ENCODE assay signal across 19 cellular contexts in genomic region chr17:64008830-64009229, GRCh38. TPM values are rescaled to one million over a fixed set of nuclear protein-coding genes. Genes with fewer than 3 reads are reported as not detected.
DNase-seq lines count a peak whose midpoint lies in the region; ATAC-seq, FAIRE-seq and TF ChIP-seq lines count a peak whose summit lies in the region.
"Had no signal": no experiment of that assay in that cellular context is flagged by ENCODE, and none has a peak within 500 bp of the region (broad histone marks: within the 10 kb centered on the region; RNA-seq: fewer than 3 reads in every experiment).

No MANE protein-coding gene starts in this region.

- no peak for TF ChIP-seq CTCF in CD8-positive, alpha-beta T cell (IDR thresholded peaks at IDR 0.05)
- TF ChIP-seq CTCF in psoas muscle (IDR thresholded peaks at IDR 0.05), result no peak

- intact Hi-C loops in CD8-positive, alpha-beta T cell (cut with DNase I, micrococcal nuclease), result no loop called here
- intact Hi-C loops in psoas muscle (cut with DNase I), result no loop called here

- no peaks in the 10 kb centered on the region for H3K9me3 ChIP-seq in CD8-positive, alpha-beta T cell (ENCODE audit: low read length)
- no peaks in the 10 kb centered on the region for H3K9me3 ChIP-seq in psoas muscle
- H3K9me3 ChIP-seq: mucosa of descending colon, tibial artery had no signal

- H3K4me1 Mint-ChIP-seq in CD8-positive, alpha-beta T cell (ENCODE audit: low read depth), result peaks cover 71% of the 10 kb centered on the region

- H3K9me3 Mint-ChIP-seq in CD8-positive, alpha-beta T cell, result no peaks in the 10 kb centered on the region

- POLR2A ChIA-PET in CD8-positive, alpha-beta T cell (lab: Charles Lee), result interaction anchor here (1.2 kb wide), 1 partner anchor 17 kb away, joined by 3 read pairs; no protein-coding TSS in a partner anchor

- CTCF ChIA-PET in CD8-positive, alpha-beta T cell (lab: Charles Lee), result interaction anchor here (0.8 kb wide), 2 partner anchors 18 to 125 kb away, joined by 3 read pairs; no protein-coding TSS in a partner anchor

- no peak overlapping the region for H3K4me3 Mint-ChIP-seq in CD8-positive, alpha-beta T cell

- WGBS in psoas muscle, 3 donors, result 59 to 79% (median 72%) methylated on average over 4 of the region's 4 CpGs

- no peaks in the 10 kb centered on the region for H3K27me3 ChIP-seq in CD8-positive, alpha-beta T cell (ENCODE audit: insufficient read depth, low read length)
- H3K27me3 ChIP-seq in psoas muscle (ENCODE audit: insufficient read depth in 3 of 3, low read length in 2 of 3), result no peaks in the 10 kb centered on the region
- H3K27me3 ChIP-seq: cardiac muscle cell had no signal

- ATAC-seq in CD8-positive, alpha-beta T cell, result no peak
- no peak for ATAC-seq in psoas muscle

- H3K36me3 Mint-ChIP-seq in CD8-positive, alpha-beta T cell, result peaks cover 72% of the 10 kb centered on the region

- no peak for TF ChIP-seq POLR2A in GM12892 (IDR thresholded peaks at IDR 0.05; ENCODE audit: low read depth, low read length)

- H3K27me3 Mint-ChIP-seq in CD8-positive, alpha-beta T cell (ENCODE audit: low read depth), result no peaks in the 10 kb centered on the region

- DNase-seq in activated CD4-positive, alpha-beta T cell treated with anti-CD3 and anti-CD28 coated beads for 48 hours, result peak; percentile 0
- no peak for DNase-seq in activated CD4-positive, alpha-beta T cell treated with anti-CD3 and anti-CD28 coated beads, Interleukin-2, amount 50 U/mL, for 48 hours
- peak in 1 of 7 experiments; percentile 38 for DNase-seq in CD8-positive, alpha-beta T cell
- DNase-seq in dermis blood vessel endothelial cell (peak; percentile 46), psoas muscle (no peak), T-helper 1 cell (no peak), GM12892 (ENCODE audit: insufficient read length) (no peak)
- DNase-seq in central memory CD4-positive, alpha-beta T cell, result no peak
- DNase-seq: 8988T; activated CD4-positive, alpha-beta T cell treated with anti-CD3 and anti-CD28 coated beads for 1 hour; activated gamma-delta T cell treated with Interleukin-2 at 50 U/mL for 16 hours; Calu3; mucosa of descending colon; NCI-H2029; NCI-H526; tibial artery had no signal

- no peak overlapping the region for H3K4me3 ChIP-seq in CD8-positive, alpha-beta T cell (ENCODE audit: low read depth, low read length)
- no peak overlapping the region for H3K4me3 ChIP-seq in psoas muscle
- H3K4me3 ChIP-seq: cardiac muscle cell, mucosa of descending colon, tibial artery had no signal

- peaks cover 26% of the 10 kb centered on the region for H3K36me3 ChIP-seq in CD8-positive, alpha-beta T cell (ENCODE audit: insufficient read depth, low read length)
- H3K36me3 ChIP-seq in psoas muscle (ENCODE audit: insufficient read depth in 1 of 2, low read depth in 1 of 2), result no peaks in the 10 kb centered on the region
- H3K36me3 ChIP-seq: cardiac muscle cell, tibial artery had no signal

- peaks cover 59% of the 10 kb centered on the region for H3K4me1 ChIP-seq in CD8-positive, alpha-beta T cell (ENCODE audit: insufficient read depth, low read length)
- H3K4me1 ChIP-seq in psoas muscle, result peaks cover 19% of the 10 kb centered on the region

- FAIRE-seq in GM12892 (lab: Jason Lieb, UNC), result no peak

- H3K27ac Mint-ChIP-seq in CD8-positive, alpha-beta T cell, result peak overlapping the region; percentile 67

- no peak overlapping the region for H3K27ac ChIP-seq in CD8-positive, alpha-beta T cell (ENCODE audit: low read depth, low read length)
- peak overlapping the region; percentile 21 for H3K27ac ChIP-seq in psoas muscle
- H3K27ac ChIP-seq: cardiac muscle cell, tibial artery had no signal

RNA-seq across cellular contexts. Expression of gene PRR29, which starts 10.7 kb away (rescaled TPM):
- under 1 TPM; 0.24 to 0.97 TPM for total RNA-seq in CD8-positive, alpha-beta T cell
- total RNA-seq in dermis blood vessel endothelial cell (0.42 and 0.85 TPM in 2 replicates), psoas muscle (under 1 TPM in 3 of 4 donors, not detected in 1; 0.19 to 0.47 (median 0.25) TPM)
- under 1 TPM; 0.09 to 0.13 (median 0.11) TPM for polyA plus RNA-seq in psoas muscle
- 0.30 TPM for polyA plus RNA-seq in GM12892 (2012; ENCODE audit: missing spikeins)
- total RNA-seq: MCF 10A, mucosa of descending colon had no signal

RNA-seq across cellular contexts. Expression of gene ICAM2, which starts 11.6 kb away (rescaled TPM):
- 10 to 100 TPM; 38.0 to 38.7 TPM for total RNA-seq in CD8-positive, alpha-beta T cell
- total RNA-seq in dermis blood vessel endothelial cell (443 and 748 TPM in 2 replicates), psoas muscle (10 to 100 TPM; 22.5 to 34.8 (median 26.8) TPM)
- polyA plus RNA-seq in psoas muscle, result 10 to 100 TPM; 20.4 to 50.0 (median 34.0) TPM
- polyA plus RNA-seq in GM12892 (2012; ENCODE audit: missing spikeins), result 33.1 TPM
- total RNA-seq: cardiac muscle cell, MCF 10A had no signal

RNA-seq across cellular contexts. Expression of gene SCN4A, which starts 36.1 kb away (rescaled TPM):
- under 1 TPM in 1 of 2 experiments, not detected in 1; 0.14 TPM for total RNA-seq in CD8-positive, alpha-beta T cell
- 0.09 and 0.17 TPM in 2 replicates for total RNA-seq in dermis blood vessel endothelial cell
- total RNA-seq in psoas muscle, result 100 to 1,000 TPM in 2 of 4 donors, 10 to 100 TPM in 2; 45.9 to 137 (median 98.4) TPM
- 10 to 100 TPM in 2 of 3 donors, 1 to 10 TPM in 1; 3.8 to 34.9 (median 14.7) TPM for polyA plus RNA-seq in psoas muscle
- polyA plus RNA-seq in GM12892 (2012; ENCODE audit: missing spikeins), result 0.64 TPM
- total RNA-seq: Calu3, glomerular endothelial cell, MCF 10A had no signal
- polyA plus RNA-seq: cardiac muscle cell had no signal

Comparison
In these comparisons a context has a peak if more than half of its experiments do, and no peak if none do; other contexts are left out.
1. DNase-seq: peak in activated CD4-positive, alpha-beta T cell treated with anti-CD3 and anti-CD28 coated beads for 48 hours (single experiment) and dermis blood vessel endothelial cell (single experiment); none in activated CD4-positive, alpha-beta T cell treated with anti-CD3 and anti-CD28 coated beads, Interleukin-2, amount 50 U/mL, for 48 hours (0 of 2), psoas muscle (0 of 2), T-helper 1 cell (0 of 5), GM12892 (single experiment) and central memory CD4-positive, alpha-beta T cell (single experiment).
2. RNA of gene ICAM2, which starts 11.6 kb away (total RNA-seq): 443 to 748 TPM in dermis blood vessel endothelial cell; 38.0 to 38.7 TPM in CD8-positive, alpha-beta T cell and 22.5 to 34.8 TPM in psoas muscle; every median in the first group is over 10 times any median in the second.
3. RNA of gene SCN4A, which starts 36.1 kb away (total RNA-seq): 45.9 to 137 TPM in psoas muscle; 0.09 to 0.17 TPM in dermis blood vessel endothelial cell and 0.14 TPM in CD8-positive, alpha-beta T cell; every median in the first group is over 10 times any median in the second.